In genomic region chr19:2015611-2015950, GRCh38 we compare ENCODE assay signal across 8 cellular contexts. TPM values are rescaled to one million over a fixed set of nuclear protein-coding genes. Genes with fewer than 3 reads are reported as not detected.
DNase-seq lines count a peak whose midpoint lies in the region; ATAC-seq and TF ChIP-seq lines count a peak whose summit lies in the region.

Gene BTBD2 (minus strand): TSS chr19:2015714. CDS start chr19:2015703, 11 bp downstream.

- no peaks in the 10 kb centered on the region for H3K9me3 Mint-ChIP-seq in activated CD8-positive, alpha-beta T cell treated with anti-CD3 and anti-CD28 coated beads for 36 hours

- peaks cover 22% of the 10 kb centered on the region for H3K4me1 Mint-ChIP-seq in activated CD8-positive, alpha-beta T cell treated with anti-CD3 and anti-CD28 coated beads for 36 hours (ENCODE audit: low read depth)

- TF ChIP-seq CTCF in GM10266 (IDR thresholded peaks at IDR 0.05; ENCODE audit: control insufficient read depth, insufficient read depth, low read depth, missing control alignments) = no peak
- TF ChIP-seq CTCF in activated CD8-positive, alpha-beta T cell treated with anti-CD3 and anti-CD28 coated beads for 36 hours (IDR thresholded peaks at IDR 0.05) = no peak

- H3K9me3 ChIP-seq in endocrine pancreas (ENCODE audit: control insufficient read depth, low read length) = no peaks in the 10 kb centered on the region

- CTCF ChIA-PET in activated CD8-positive, alpha-beta T cell treated with anti-CD3 and anti-CD28 coated beads for 36 hours (lab: Charles Lee) = no interaction called here

- POLR2A ChIA-PET in activated CD8-positive, alpha-beta T cell treated with anti-CD3 and anti-CD28 coated beads for 36 hours (lab: Charles Lee) = no interaction called here

- peak; percentile 34 for ATAC-seq in activated CD8-positive, alpha-beta T cell treated with anti-CD3 and anti-CD28 coated beads for 36 hours
- no peak for ATAC-seq in GM19467 (IDR thresholded peaks at IDR 0.05; ENCODE audit: unreplicated experiment)
- no peak for ATAC-seq in GM21526 (IDR thresholded peaks at IDR 0.05; ENCODE audit: low FRiP score, unreplicated experiment)

- H3K4me1 ChIP-seq in endocrine pancreas (ENCODE audit: control insufficient read depth, insufficient read depth, low read length) = no peaks in the 10 kb centered on the region

- H3K4me3 Mint-ChIP-seq in activated CD8-positive, alpha-beta T cell treated with anti-CD3 and anti-CD28 coated beads for 36 hours = peak within 1 kb of the TSS; percentile 74

- DNase-seq in GM10266 (ENCODE audit: extremely low spot score) = peak; percentile 89
- peak; percentile 57 for DNase-seq in NCI-H1105 (lab: John Stamatoyannopoulos, UW)
- DNase-seq in activated CD8-positive, alpha-beta T cell treated with anti-CD3 and anti-CD28 coated beads for 36 hours = peak; percentile 55
- no peak for DNase-seq in mesenteric fat pad (ENCODE audit: low spot score)
- DNase-seq in stimulated activated CD8-positive, alpha-beta memory T cell treated with anti-CD3 and anti-CD28 coated beads, Interleukin-7, amount 100 ng/mL, for 24 hours (ENCODE audit: low read depth) = peak; percentile 30

- H3K27me3 Mint-ChIP-seq in activated CD8-positive, alpha-beta T cell treated with anti-CD3 and anti-CD28 coated beads for 36 hours = no peaks in the 10 kb centered on the region

- intact Hi-C loops in activated CD8-positive, alpha-beta T cell treated with anti-CD3 and anti-CD28 coated beads for 36 hours (cut with micrococcal nuclease) = loop anchor here (5.0 kb wide), 1 partner anchor 52 kb away; no protein-coding TSS in a partner anchor

- no peaks in the 10 kb centered on the region for H3K27me3 ChIP-seq in endocrine pancreas (ENCODE audit: control insufficient read depth, insufficient read depth, low read length)

- no peak within 1 kb of the TSS for H3K27ac Mint-ChIP-seq in activated CD8-positive, alpha-beta T cell treated with anti-CD3 and anti-CD28 coated beads for 36 hours

- peaks cover 8% of the 10 kb centered on the region for H3K36me3 Mint-ChIP-seq in activated CD8-positive, alpha-beta T cell treated with anti-CD3 and anti-CD28 coated beads for 36 hours (ENCODE audit: low read depth)

- H3K9ac ChIP-seq in endocrine pancreas (ENCODE audit: control insufficient read depth, insufficient read depth, low read length) = peak within 1 kb of the TSS; percentile 26

- no peak within 1 kb of the TSS for H3K4me3 ChIP-seq in endocrine pancreas (ENCODE audit: control insufficient read depth, insufficient read depth, low read length)

- no peaks in the 10 kb centered on the region for H3K36me3 ChIP-seq in endocrine pancreas (ENCODE audit: control insufficient read depth, insufficient read depth, low read length)

RNA-seq across cellular contexts. Expression of gene BTBD2, which starts in this region (rescaled TPM):
- total RNA-seq in activated CD8-positive, alpha-beta T cell treated with anti-CD3 and anti-CD28 coated beads for 36 hours = 10 to 100 TPM; 36.5 to 44.6 TPM
- 61.4 TPM for total RNA-seq in mesenteric fat pad
